Comparison of ENCODE assay signal across 1 cellular context in the genomic region with DNA sequence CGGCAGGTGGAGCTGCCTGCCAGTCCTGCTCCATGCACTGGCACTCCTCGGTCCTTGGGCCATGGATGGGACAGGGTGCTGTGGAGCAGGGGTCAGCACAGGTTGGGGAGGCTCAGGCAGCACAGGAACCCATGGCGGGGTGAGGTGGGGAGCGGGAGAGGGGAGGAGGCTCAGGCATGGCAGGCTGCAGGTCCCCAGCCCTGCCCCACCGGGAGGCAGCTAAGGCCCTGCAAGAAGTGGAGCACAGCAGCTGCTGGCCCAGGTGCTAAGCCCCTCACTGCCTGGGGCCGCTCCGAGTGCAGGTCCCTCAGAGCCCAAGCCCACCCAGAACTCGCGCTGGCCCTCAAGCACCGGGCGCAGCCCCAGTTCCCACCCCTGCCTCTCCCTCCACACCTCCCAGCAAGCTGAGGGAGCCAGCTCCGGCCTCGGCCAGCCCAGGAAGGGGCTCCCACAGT.
TF ChIP-seq lines count a peak whose summit lies in the region.

No MANE protein-coding gene starts in this region.

TF ChIP-seq in H1, 55 proteins besides CTCF, POLR2A, EP300 and RAD21:
- no peak for TF ChIP-seq SP2 (IDR thresholded peaks at IDR 0.05; ENCODE audit: low read length)
- no peak for TF ChIP-seq SP1 (IDR thresholded peaks at IDR 0.05; ENCODE audit: low read depth, low read length)
- TF ChIP-seq KDM4A (IDR thresholded peaks at IDR 0.05; ENCODE audit: low read depth, low read length, severe bottlenecking) = no peak
- no peak for TF ChIP-seq RBBP5 (IDR thresholded peaks at IDR 0.05; ENCODE audit: borderline replicate concordance, low read depth, low read length)
- TF ChIP-seq MAFK (IDR thresholded peaks at IDR 0.05; ENCODE audit: low read depth, low read length) = no peak
